Comparison of ENCODE assay signal across 8 cellular contexts in the genomic region with DNA sequence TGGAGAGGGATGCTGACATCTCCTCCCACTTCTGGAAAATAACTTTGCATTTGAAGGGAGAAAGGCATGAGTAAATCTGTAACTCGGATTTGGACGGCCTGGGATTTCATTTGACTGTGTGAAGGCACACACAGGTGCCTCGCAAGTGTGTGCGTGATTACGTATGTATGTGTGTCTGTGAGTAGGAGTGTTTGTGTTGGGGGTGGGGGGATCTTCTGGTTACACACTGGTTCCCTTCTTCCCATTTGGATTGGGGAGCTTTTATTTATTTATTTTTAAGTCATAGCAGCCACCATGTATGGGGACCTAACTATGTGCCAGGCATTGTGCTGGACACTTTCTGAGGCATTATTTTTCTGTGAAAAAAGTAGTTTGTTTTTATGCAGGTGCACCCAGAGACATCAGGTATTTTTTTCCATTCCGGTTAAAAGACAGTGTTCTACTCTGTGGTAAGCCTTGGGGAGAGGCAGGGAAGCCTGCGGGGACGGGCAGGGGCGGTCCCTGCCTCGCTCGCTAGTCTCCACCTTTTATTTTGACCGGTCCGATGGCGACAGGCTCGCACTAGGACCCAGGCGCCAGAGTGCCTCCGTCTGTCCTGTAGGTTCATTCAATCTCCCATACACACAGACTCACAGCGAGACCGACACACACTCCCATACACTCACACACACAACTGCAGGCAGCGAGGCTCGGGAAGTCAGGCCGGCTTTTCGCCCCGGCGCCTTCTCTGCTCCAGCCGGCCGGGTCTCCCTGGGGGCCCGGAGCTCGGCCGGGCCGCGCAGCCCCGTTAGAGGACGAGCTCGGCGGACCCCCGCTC. TPM values are rescaled to one million over a fixed set of nuclear protein-coding genes. Genes with fewer than 3 reads are reported as not detected.
DNase-seq lines count a peak whose midpoint lies in the region; ATAC-seq and TF ChIP-seq lines count a peak whose summit lies in the region.

MXI1 (plus strand) TSS at position 618 of the 817 bp plus-strand sequence. CDS start 204 bp downstream, outside the sequence.

- peaks cover 23% of the 10 kb centered on the region for H3K4me1 Mint-ChIP-seq in activated naive CD4-positive, alpha-beta T cell treated with anti-CD3 and anti-CD28 coated beads for 36 hours (ENCODE audit: low read depth)
- H3K4me1 Mint-ChIP-seq in naive thymus-derived CD4-positive, alpha-beta T cell = peaks cover 16 to 32% (median 25%) of the 10 kb centered on the region in 7 donors
- H3K4me1 Mint-ChIP-seq in type B pancreatic cell (ENCODE audit: unreplicated experiment) = peaks cover 33% of the 10 kb centered on the region

- POLR2A ChIA-PET in naive thymus-derived CD4-positive, alpha-beta T cell (lab: Charles Lee) = interaction anchor here (0.7 to 11.5 kb wide), 17 partner anchors 8 to 362 kb away, joined by 3 to 353 read pairs (median 4); partner anchors contain the start of gene SMNDC1

- no peak within 1 kb of the TSS for H2AFZ ChIP-seq in OCI-LY1 (ENCODE audit: low read length)

- TF ChIP-seq CTCF in OCI-LY1 (IDR thresholded peaks at IDR 0.05; ENCODE audit: low read length) = no peak
- no peak for TF ChIP-seq CTCF in fibroblast of villous mesenchyme (IDR thresholded peaks at IDR 0.05; ENCODE audit: insufficient read depth, low read depth, low read length)
- TF ChIP-seq CTCF in type B pancreatic cell (conservative IDR thresholded peaks at IDR 0.05) = no peak

- H3K27ac Mint-ChIP-seq in activated naive CD4-positive, alpha-beta T cell treated with anti-CD3 and anti-CD28 coated beads for 36 hours = peak within 1 kb of the TSS; percentile 80
- H3K27ac Mint-ChIP-seq in naive thymus-derived CD4-positive, alpha-beta T cell = peak within 1 kb of the TSS; percentile 95 to 99 (median 97)
- peak within 1 kb of the TSS; percentile 95 for H3K27ac Mint-ChIP-seq in type B pancreatic cell

- no peaks in the 10 kb centered on the region for H3K9me3 Mint-ChIP-seq in activated naive CD4-positive, alpha-beta T cell treated with anti-CD3 and anti-CD28 coated beads for 36 hours
- peaks cover 0 to 5% (median 0%) of the 10 kb centered on the region in 11 donors for H3K9me3 Mint-ChIP-seq in naive thymus-derived CD4-positive, alpha-beta T cell
- H3K9me3 Mint-ChIP-seq in type B pancreatic cell = no peaks in the 10 kb centered on the region

- ATAC-seq in GM19467 (IDR thresholded peaks at IDR 0.05; ENCODE audit: unreplicated experiment) = peak; percentile 48
- peak; percentile 56 for ATAC-seq in HG03469 (IDR thresholded peaks at IDR 0.05; ENCODE audit: unreplicated experiment)
- ATAC-seq in naive thymus-derived CD4-positive, alpha-beta T cell = no peak

- H3K27me3 Mint-ChIP-seq in activated naive CD4-positive, alpha-beta T cell treated with anti-CD3 and anti-CD28 coated beads for 36 hours (ENCODE audit: low read depth) = peaks cover 3% of the 10 kb centered on the region
- peaks cover 0 to 43% (median 8%) of the 10 kb centered on the region in 5 donors for H3K27me3 Mint-ChIP-seq in naive thymus-derived CD4-positive, alpha-beta T cell
- H3K27me3 Mint-ChIP-seq in type B pancreatic cell = peaks cover 10% of the 10 kb centered on the region

- peaks cover 2% of the 10 kb centered on the region for H3K36me3 Mint-ChIP-seq in activated naive CD4-positive, alpha-beta T cell treated with anti-CD3 and anti-CD28 coated beads for 36 hours (ENCODE audit: low read depth)
- H3K36me3 Mint-ChIP-seq in naive thymus-derived CD4-positive, alpha-beta T cell = peaks cover 0 to 3% (median 0%) of the 10 kb centered on the region in 5 donors
- H3K36me3 Mint-ChIP-seq in type B pancreatic cell = no peaks in the 10 kb centered on the region

- DNase-seq in DMS153 treated with DMSO at 0.1 percent for 48 hours (lab: John Stamatoyannopoulos, UW; ENCODE audit: unreplicated experiment) (peak; percentile 35), fibroblast of villous mesenchyme (ENCODE audit: low read depth) (peak; percentile 72), type B pancreatic cell (ENCODE audit: extremely low spot score, unreplicated experiment) (peak; percentile 79)
- DNase-seq in activated naive CD4-positive, alpha-beta T cell treated with anti-CD3 and anti-CD28 coated beads for 36 hours = peak; percentile 72
- peak in 8 of 9 donors; percentile 25 to 52 (median 34) for DNase-seq in naive thymus-derived CD4-positive, alpha-beta T cell

- H3K4me2 ChIP-seq in OCI-LY1 (ENCODE audit: low read length) = peak within 1 kb of the TSS; percentile 97

- no peaks in the 10 kb centered on the region for H3K27me3 ChIP-seq in OCI-LY1 (ENCODE audit: insufficient read depth, low read length)
- H3K27me3 ChIP-seq in naive thymus-derived CD4-positive, alpha-beta T cell (ENCODE audit: control insufficient read depth in 2 of 2, insufficient read depth in 2 of 2, low read length in 2 of 2) = no peaks in the 10 kb centered on the region

- H3K79me2 ChIP-seq in OCI-LY1 (ENCODE audit: insufficient read depth, low read length) = no peaks in the 10 kb centered on the region

- H3K4me3 ChIP-seq in OCI-LY1 (ENCODE audit: low read depth, low read length, poor library complexity, severe bottlenecking) (peak within 1 kb of the TSS; percentile 84), fibroblast of villous mesenchyme (ENCODE audit: low read depth, low read length) (peak within 1 kb of the TSS; percentile 73)
- peak within 1 kb of the TSS; percentile 75 for H3K4me3 ChIP-seq in naive thymus-derived CD4-positive, alpha-beta T cell (ENCODE audit: low read length)

- peak within 1 kb of the TSS; percentile 86 for H3K9ac ChIP-seq in OCI-LY1 (ENCODE audit: low read length)

- H3K27ac ChIP-seq in OCI-LY1 (ENCODE audit: low read depth, low read length, poor library complexity, severe bottlenecking) = peak within 1 kb of the TSS; percentile 92
- peak within 1 kb of the TSS; percentile 71 for H3K27ac ChIP-seq in naive thymus-derived CD4-positive, alpha-beta T cell (ENCODE audit: low read depth, low read length)

- peaks cover 7% of the 10 kb centered on the region; the same call in 1 of the 2 replicates for H3F3A ChIP-seq in OCI-LY1 (ENCODE audit: insufficient read depth, low read length)

- no peaks in the 10 kb centered on the region for H3K9me2 ChIP-seq in OCI-LY1 (ENCODE audit: low read depth, low read length)

- H3K4me3 Mint-ChIP-seq in activated naive CD4-positive, alpha-beta T cell treated with anti-CD3 and anti-CD28 coated beads for 36 hours = peak within 1 kb of the TSS; percentile 97
- H3K4me3 Mint-ChIP-seq in naive thymus-derived CD4-positive, alpha-beta T cell = peak within 1 kb of the TSS; percentile 94 to 99 (median 97)
- peak within 1 kb of the TSS; percentile 99 for H3K4me3 Mint-ChIP-seq in type B pancreatic cell

- H3K4me1 ChIP-seq in OCI-LY1 (ENCODE audit: insufficient read depth, low read length, severe bottlenecking) = peaks cover 24% of the 10 kb centered on the region
- H3K4me1 ChIP-seq in naive thymus-derived CD4-positive, alpha-beta T cell (ENCODE audit: control insufficient read depth in 2 of 2, insufficient read depth in 2 of 2, low read length in 2 of 2) = peaks cover 13% of the 10 kb centered on the region in 2 donors

- CTCF ChIA-PET in activated naive CD4-positive, alpha-beta T cell treated with anti-CD3 and anti-CD28 coated beads for 36 hours (lab: Charles Lee) = interaction anchor here (0.6 to 11.0 kb wide), 27 partner anchors 11 to 340 kb away, joined by 3 to 181 read pairs (median 5); no protein-coding TSS in a partner anchor
- CTCF ChIA-PET in naive thymus-derived CD4-positive, alpha-beta T cell (lab: Charles Lee) = interaction anchor here (0.5 to 8.5 kb wide), 12 partner anchors 11 to 320 kb away, joined by 3 to 95 read pairs (median 4); no protein-coding TSS in a partner anchor

- H3K36me3 ChIP-seq in OCI-LY1 (ENCODE audit: insufficient read depth, low read length) = no peaks in the 10 kb centered on the region
- peaks cover 0 to 5% (median 0%) of the 10 kb centered on the region in 3 experiments for H3K36me3 ChIP-seq in naive thymus-derived CD4-positive, alpha-beta T cell (ENCODE audit: control insufficient read depth in 2 of 3, insufficient read depth in 3 of 3, low read length in 3 of 3)

- H3K9me3 ChIP-seq in OCI-LY1 (ENCODE audit: low read length) = no peaks in the 10 kb centered on the region
- no peaks in the 10 kb centered on the region for H3K9me3 ChIP-seq in naive thymus-derived CD4-positive, alpha-beta T cell (ENCODE audit: control insufficient read depth in 2 of 3, low read length in 3 of 3)

- no peaks in the 10 kb centered on the region for H4K20me1 ChIP-seq in OCI-LY1 (ENCODE audit: insufficient read depth, low read length)

- intact Hi-C loops in activated naive CD4-positive, alpha-beta T cell treated with anti-CD3 and anti-CD28 coated beads for 36 hours (cut with micrococcal nuclease) = loop anchor here (1.0 to 5.0 kb wide), 5 partner anchors 50 to 205 kb away; no protein-coding TSS in a partner anchor
- intact Hi-C loops in naive thymus-derived CD4-positive, alpha-beta T cell (cut with micrococcal nuclease) = loop anchor here in 1 of 2 donors (2.0 to 5.0 kb wide), 4 partner anchors 35 to 340 kb away; no protein-coding TSS in a partner anchor

RNA-seq across cellular contexts. Expression of gene MXI1, which starts in this region (rescaled TPM):
- 10 to 100 TPM; 24.4 to 27.5 TPM for total RNA-seq in activated naive CD4-positive, alpha-beta T cell treated with anti-CD3 and anti-CD28 coated beads for 36 hours
- total RNA-seq in fibroblast of villous mesenchyme (7.7 and 8.2 TPM in 2 replicates), type B pancreatic cell (ENCODE audit: low replicate concordance) (17.8 and 34.7 TPM in 2 replicates)
- 10 to 100 TPM; 36.6 to 57.1 (median 54.9) TPM for total RNA-seq in naive thymus-derived CD4-positive, alpha-beta T cell
- 10 to 100 TPM; 46.1 to 52.7 TPM for polyA plus RNA-seq in naive thymus-derived CD4-positive, alpha-beta T cell
